In genomic region chr10:124354411-124355382, GRCh38 we compare ENCODE assay signal across 8 cellular contexts.
DNase-seq lines count a peak whose midpoint lies in the region; ATAC-seq, FAIRE-seq and TF ChIP-seq lines count a peak whose summit lies in the region.

No MANE protein-coding gene starts in this region.

- TF ChIP-seq CTCF in SK-N-SH (IDR thresholded peaks at IDR 0.05) (no peak), bronchial epithelial cell (IDR thresholded peaks at IDR 0.05; ENCODE audit: insufficient read depth, low read length, severe bottlenecking) (no peak), HepG2 (CRISPR knock-in tag; IDR thresholded peaks at IDR 0.05) (no peak)

- in situ Hi-C loops in HepG2 (cut with HindIII; ENCODE audit: extremely low pct_ligation_motif_present, low pct_unique_long_range_greater_than_20kb) = no loop called here

- ATAC-seq in HepG2 = peak; percentile 99

- H3K4me3 ChIP-seq in SK-N-SH (ENCODE audit: low read depth in 2 of 2, low read length in 1 of 2) = peak overlapping the region; percentile 36 to 42
- peak overlapping the region; percentile 33 for H3K4me3 ChIP-seq in bronchial epithelial cell (ENCODE audit: low read depth, low read length)
- peak overlapping the region; percentile 11 to 32 (median 31); a peak in 5 of 6 replicates for H3K4me3 ChIP-seq in HepG2 (replicated peaks in 1 of 3; ENCODE audit: insufficient read depth in 1 of 3, low read depth in 2 of 3, low read length in 3 of 3)

- no TSS peak for BruUV-seq in HepG2 (replicated peaks; lab: Mats Ljungman, UMichigan)

- no peaks in the 10 kb centered on the region for H3K9me2 ChIP-seq in SK-N-SH

- TF ChIP-seq EP300 in SK-N-SH (IDR thresholded peaks at IDR 0.05; ENCODE audit: borderline replicate concordance in 1 of 2, low read depth in 1 of 2, low read length in 1 of 2) (peak in 1 of 2 experiments; percentile 84; a peak in 2 of 4 replicates), HepG2 (IDR thresholded peaks at IDR 0.05; ENCODE audit: low read depth in 2 of 2, low read length in 2 of 2) (no peak), HepG2 (CRISPR knock-in tag; IDR thresholded peaks at IDR 0.05; ENCODE audit: borderline replicate concordance) (peak; percentile 14; the same call in 1 of the 2 replicates)

- WGBS in SK-N-SH (ENCODE audit: low lambda C conversion rate) = 14% methylated on average over 27 of the region's 29 CpGs
- 14% methylated on average over 27 of the region's 29 CpGs for WGBS in HepG2 (ENCODE audit: low lambda C conversion rate)

- TF ChIP-seq RAD21 in SK-N-SH (IDR thresholded peaks at IDR 0.05; ENCODE audit: low read length) (no peak; the same call in 1 of the 2 replicates), HepG2 (CRISPR knock-in tag; IDR thresholded peaks at IDR 0.05) (no peak)

- FAIRE-seq in bronchial epithelial cell (lab: Jason Lieb, UNC) = no peak
- FAIRE-seq in HepG2 (lab: Jason Lieb, UNC) = peak; percentile 56

- H3K36me3 ChIP-seq in SK-N-SH (replicated peaks in 1 of 2; ENCODE audit: control insufficient read depth in 1 of 2, insufficient read depth in 2 of 2, low read length in 1 of 2) = no peaks in the 10 kb centered on the region
- H3K36me3 ChIP-seq in bronchial epithelial cell (ENCODE audit: control insufficient read depth, insufficient read depth, low read length) = no peaks in the 10 kb centered on the region
- H3K36me3 ChIP-seq in HepG2 (replicated peaks in 1 of 2; ENCODE audit: control insufficient read depth in 1 of 2, insufficient read depth in 2 of 2, low read length in 2 of 2) = no peaks in the 10 kb centered on the region

- POLR2A ChIA-PET in SK-N-SH (lab: Yijun Ruan, JAX) = no interaction called here
- POLR2A ChIA-PET in HepG2 (lab: Yijun Ruan, JAX) = no interaction called here

- H3K9ac ChIP-seq in SK-N-SH = no peak overlapping the region
- no peak overlapping the region for H3K9ac ChIP-seq in HepG2 (ENCODE audit: insufficient read depth, low read depth, low read length)

- H3K4me1 ChIP-seq in SK-N-SH (ENCODE audit: control insufficient read depth in 1 of 2, insufficient read depth in 2 of 2, low read depth in 1 of 2, low read length in 1 of 2) (peaks cover 0 to 23% of the 10 kb centered on the region in 2 experiments; a peak in 2 of 4 replicates), HepG2 (ENCODE audit: insufficient read depth, low read length) (peaks cover 18% of the 10 kb centered on the region)

- intact Hi-C loops in HepG2 (cut with micrococcal nuclease; ENCODE audit: unreplicated experiment) = no loop called here

- H3K4me2 ChIP-seq in SK-N-SH (peak overlapping the region; percentile 58; the same call in 1 of the 2 replicates), HepG2 (ENCODE audit: low read depth, low read length) (peak overlapping the region; percentile 60)

- H4K20me1 ChIP-seq in SK-N-SH (ENCODE audit: insufficient read depth) (no peaks in the 10 kb centered on the region), HepG2 (ENCODE audit: insufficient read depth, low read length) (no peaks in the 10 kb centered on the region)

- H3K9me3 ChIP-seq in SK-N-SH (peaks cover 7% of the 10 kb centered on the region; the same call in 1 of the 2 replicates), HepG2 (ENCODE audit: low read length) (no peaks in the 10 kb centered on the region)

- H2AFZ ChIP-seq in SK-N-SH (ENCODE audit: low read depth) (0 out of 2 replicates have a peak overlapping the region, but pooled peaks have one; percentile 16), HepG2 (ENCODE audit: low read length) (no peak overlapping the region)

- H3K27ac ChIP-seq in SK-N-SH (ENCODE audit: low read depth in 2 of 2, low read length in 1 of 2) = peak overlapping the region in 1 of 2 experiments; percentile 90; a peak in 2 of 4 replicates
- no peak overlapping the region for H3K27ac ChIP-seq in HepG2 (ENCODE audit: extremely low read length, insufficient read depth, low read length)

- H3K79me2 ChIP-seq in SK-N-SH (ENCODE audit: insufficient read depth) (no peaks in the 10 kb centered on the region), HepG2 (ENCODE audit: insufficient read depth, low read length) (no peaks in the 10 kb centered on the region)

- CTCF ChIA-PET in SK-N-SH (lab: Yijun Ruan, JAX) = interaction anchor here (0.8 to 5.6 kb wide), 9 partner anchors 11 to 359 kb away, joined by 3 to 31 read pairs (median 3); no protein-coding TSS in a partner anchor
- CTCF ChIA-PET in HepG2 (lab: Yijun Ruan, JAX; ENCODE audit: low intra/inter-chr PET ratio, low total read pairs) = no interaction called here

- TF ChIP-seq POLR2A in HepG2 (IDR thresholded peaks at IDR 0.05; ENCODE audit: insufficient read depth in 1 of 2, low read depth in 2 of 2, low read length in 2 of 2) = no peak

- DNase-seq in NCI-H748 (lab: John Stamatoyannopoulos, UW; ENCODE audit: unreplicated experiment) (peak; percentile 60), NCI-H748 treated with DMSO at 0.1 percent for 48 hours (lab: John Stamatoyannopoulos, UW) (no peak), HPDE6-E6E7 (ENCODE audit: extremely low spot score) (peak; percentile 58), SK-N-SH (peak; percentile 84), bronchial epithelial cell (ENCODE audit: low read depth) (peak; percentile 34), HepG2 (ENCODE audit: low spot score) (peak; percentile 75), RKO (ENCODE audit: low spot score) (no peak)
- DNase-seq in stimulated activated CD4-positive, alpha-beta T cell treated with anti-CD3 and anti-CD28 coated beads, Interleukin-4, amount 100 ng/mL, for 48 hours (ENCODE audit: low read depth in 2 of 2) = peak; percentile 16 to 18

- no peaks in the 10 kb centered on the region for H3K27me3 ChIP-seq in SK-N-SH (ENCODE audit: insufficient read depth)
- H3K27me3 ChIP-seq in bronchial epithelial cell (ENCODE audit: control insufficient read depth, insufficient read depth, low read length) = peaks cover 2% of the 10 kb centered on the region
- H3K27me3 ChIP-seq in HepG2 (ENCODE audit: control insufficient read depth in 1 of 2, insufficient read depth in 2 of 2, low read length in 2 of 2) = peaks cover 4 to 10% of the 10 kb centered on the region in 2 experiments; a peak in 4 of 5 replicates

- H3F3A ChIP-seq in SK-N-SH (replicated peaks; ENCODE audit: insufficient read depth) = no peaks in the 10 kb centered on the region

TF ChIP-seq in SK-N-SH, 30 proteins besides CTCF, POLR2A, EP300 and RAD21 (continues in another document):
- no peak for TF ChIP-seq FOXJ3 (CRISPR knock-in tag; IDR thresholded peaks at IDR 0.05)
- TF ChIP-seq JUND (IDR thresholded peaks at IDR 0.05) = no peak
- no peak for TF ChIP-seq FOSL2 (IDR thresholded peaks at IDR 0.05; ENCODE audit: borderline replicate concordance, low read depth)
- peak; percentile 41; the same call in 1 of the 2 replicates for TF ChIP-seq NRF1 (IDR thresholded peaks at IDR 0.05; ENCODE audit: low read depth, low read length)
- peak; percentile 42; the same call in 1 of the 2 replicates for TF ChIP-seq TCF12 (IDR thresholded peaks at IDR 0.05)
- no peak for TF ChIP-seq MEF2A (IDR thresholded peaks at IDR 0.05; ENCODE audit: borderline replicate concordance, low read depth)
- peak; percentile 86 for TF ChIP-seq GATA2 (CRISPR knock-in tag; IDR thresholded peaks at IDR 0.05)
- no peak for TF ChIP-seq SIN3A (IDR thresholded peaks at IDR 0.05; ENCODE audit: borderline replicate concordance, low read depth, low read length)
- no peak for TF ChIP-seq RXRA (IDR thresholded peaks at IDR 0.05; ENCODE audit: borderline replicate concordance, low read depth)
- TF ChIP-seq POLR2AphosphoS5 (IDR thresholded peaks at IDR 0.05; ENCODE audit: low read depth, low read length) = no peak
- TF ChIP-seq TEAD4 (IDR thresholded peaks at IDR 0.05; ENCODE audit: borderline replicate concordance, insufficient read depth) = no peak
- peak; percentile 94 for TF ChIP-seq CHD2 (IDR thresholded peaks at IDR 0.05; ENCODE audit: low read length, partially characterized antibody)
- peak; percentile 20 for TF ChIP-seq RCOR1 (IDR thresholded peaks at IDR 0.05; ENCODE audit: low read length)
- TF ChIP-seq TAF1 (IDR thresholded peaks at IDR 0.05; ENCODE audit: borderline replicate concordance, low read depth, low read length) = no peak
- TF ChIP-seq MXI1 (IDR thresholded peaks at IDR 0.05; ENCODE audit: low read depth, low read length) = peak; percentile 67; the same call in 1 of the 2 replicates
- no peak for TF ChIP-seq NFIC (IDR thresholded peaks at IDR 0.05; ENCODE audit: borderline replicate concordance)

TF ChIP-seq in HepG2, 621 proteins besides CTCF, POLR2A, EP300 and RAD21 (continues in another document):
- TF ChIP-seq ARNTL (CRISPR knock-in tag; IDR thresholded peaks at IDR 0.05) = no peak
- no peak for TF ChIP-seq ATRX (CRISPR knock-in tag; IDR thresholded peaks at IDR 0.05; ENCODE audit: borderline replicate concordance)
- no peak for TF ChIP-seq GFI1 (CRISPR knock-in tag; IDR thresholded peaks at IDR 0.05; ENCODE audit: borderline replicate concordance)
- no peak for TF ChIP-seq FIP1L1 (IDR thresholded peaks at IDR 0.05; ENCODE audit: borderline replicate concordance, insufficient read depth, low read depth, low read length)
- TF ChIP-seq FOXK1 (CRISPR knock-in tag; IDR thresholded peaks at IDR 0.05; ENCODE audit: borderline replicate concordance, low read depth) = no peak
- TF ChIP-seq MTA3 (CRISPR knock-in tag; IDR thresholded peaks at IDR 0.05) = no peak
- TF ChIP-seq, protein P1, sequence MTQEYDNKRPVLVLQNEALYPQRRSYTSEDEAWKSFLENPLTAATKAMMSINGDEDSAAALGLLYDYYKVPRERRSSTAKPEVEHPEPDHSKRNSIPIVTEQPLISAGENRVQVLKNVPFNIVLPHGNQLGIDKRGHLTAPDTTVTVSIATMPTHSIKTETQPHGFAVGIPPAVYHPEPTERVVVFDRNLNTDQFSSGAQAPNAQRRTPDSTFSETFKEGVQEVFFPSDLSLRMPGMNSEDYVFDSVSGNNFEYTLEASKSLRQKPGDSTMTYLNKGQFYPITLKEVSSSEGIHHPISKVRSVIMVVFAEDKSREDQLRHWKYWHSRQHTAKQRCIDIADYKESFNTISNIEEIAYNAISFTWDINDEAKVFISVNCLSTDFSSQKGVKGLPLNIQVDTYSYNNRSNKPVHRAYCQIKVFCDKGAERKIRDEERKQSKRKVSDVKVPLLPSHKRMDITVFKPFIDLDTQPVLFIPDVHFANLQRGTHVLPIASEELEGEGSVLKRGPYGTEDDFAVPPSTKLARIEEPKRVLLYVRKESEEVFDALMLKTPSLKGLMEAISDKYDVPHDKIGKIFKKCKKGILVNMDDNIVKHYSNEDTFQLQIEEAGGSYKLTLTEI (CRISPR knock-in tag; conservative IDR thresholded peaks at IDR 0.05) = no peak
- no peak for TF ChIP-seq PAX8 (CRISPR knock-in tag; IDR thresholded peaks at IDR 0.05; ENCODE audit: borderline replicate concordance)
- no peak for TF ChIP-seq ASH2L (IDR thresholded peaks at IDR 0.05; ENCODE audit: insufficient read length, low read depth, low read length)
- TF ChIP-seq ZNF629 (CRISPR knock-in tag; conservative IDR thresholded peaks at IDR 0.05) = peak; percentile 78

Comparison
In these comparisons a context has a peak if more than half of its experiments do, and no peak if none do; other contexts are left out.
1. DNase-seq: peak in NCI-H748 (single experiment), HPDE6-E6E7 (single experiment), SK-N-SH (single experiment), bronchial epithelial cell (single experiment), HepG2 (single experiment) and stimulated activated CD4-positive, alpha-beta T cell treated with anti-CD3 and anti-CD28 coated beads, Interleukin-4, amount 100 ng/mL, for 48 hours (2 of 2); none in NCI-H748 treated with DMSO at 0.1 percent for 48 hours (single experiment) and RKO (single experiment).
2. Peak in every context shown above with its lines, with median percentiles within 50 percentile points of each other: H3K4me3 ChIP-seq.